20 cellular contexts compared by ENCODE assay signal in genomic region chr4:25662306-25662705, GRCh38. TPM values are rescaled to one million over a fixed set of nuclear protein-coding genes. Genes with fewer than 3 reads are reported as not detected.
DNase-seq lines count a peak whose midpoint lies in the region; ATAC-seq, FAIRE-seq and TF ChIP-seq lines count a peak whose summit lies in the region.
"Had no signal": no experiment of that assay in that cellular context is flagged by ENCODE, and none has a peak within 500 bp of the region (broad histone marks: within the 10 kb centered on the region; RNA-seq: fewer than 3 reads in every experiment).

No MANE protein-coding gene starts in this region.

- intact Hi-C loops in left lung (cut with DNase I): no loop called here

- no peak for TF ChIP-seq CTCF in bronchial epithelial cell (IDR thresholded peaks at IDR 0.05; ENCODE audit: insufficient read depth, low read length, severe bottlenecking)
- TF ChIP-seq CTCF in left lung (IDR thresholded peaks at IDR 0.05): no peak
- no peak for TF ChIP-seq CTCF in GM10266 (IDR thresholded peaks at IDR 0.05; ENCODE audit: control insufficient read depth, insufficient read depth, low read depth, missing control alignments)

- no peaks in the 10 kb centered on the region for H3K4me1 ChIP-seq in left lung

- H3K27ac ChIP-seq in left lung: peak overlapping the region; percentile 30 to 78

- H3K9me3 ChIP-seq in left lung: no peaks in the 10 kb centered on the region

- H3K27me3 ChIP-seq in bronchial epithelial cell (ENCODE audit: control insufficient read depth, insufficient read depth, low read length): peaks cover 2% of the 10 kb centered on the region
- peaks cover 0 to 7% of the 10 kb centered on the region in 2 donors for H3K27me3 ChIP-seq in left lung

- H3K36me3 ChIP-seq in bronchial epithelial cell (ENCODE audit: control insufficient read depth, insufficient read depth, low read length) (no peaks in the 10 kb centered on the region), left lung (peaks cover 0 to 7% of the 10 kb centered on the region in 2 donors)

- DNase-seq in bronchial epithelial cell (ENCODE audit: low read depth) (no peak), left lung (no peak), mesenteric fat pad (ENCODE audit: low spot score) (peak; percentile 69), GM10266 (ENCODE audit: extremely low spot score) (no peak)
- DNase-seq: C1 segment of cervical spinal cord; Calu3; CD4-positive, alpha-beta memory T cell; COR-L47; DMS53; DMS79 treated with DMSO at 0.1 percent for 48 hours; GF-D8; H7; HCEC 1CT had no signal

- H3K4me3 ChIP-seq in bronchial epithelial cell (ENCODE audit: low read depth, low read length) (no peak overlapping the region), left lung (no peak overlapping the region)

- ATAC-seq in left lung: no peak
- no peak for ATAC-seq in HG03095 (IDR thresholded peaks at IDR 0.05; ENCODE audit: unreplicated experiment)
- ATAC-seq in GM21619 (IDR thresholded peaks at IDR 0.05; ENCODE audit: unreplicated experiment): no peak

- FAIRE-seq in bronchial epithelial cell (lab: Jason Lieb, UNC): peak; percentile 36
- FAIRE-seq: GM12892, GM19239, H1 had no signal

RNA-seq across cellular contexts. Expression of gene SLC34A2, which starts 6.7 kb away (rescaled TPM):
- under 0.01 and 1.8 TPM in 2 replicates for total RNA-seq in bronchial epithelial cell
- 1,000 to 10,000 TPM; 2,023 to 3,249 TPM for total RNA-seq in left lung
- not detected for total RNA-seq in mesenteric fat pad
- total RNA-seq: A172; CD4-positive, alpha-beta memory T cell; Daoy had no signal

Comparison
In these comparisons a context has a peak if more than half of its experiments do, and no peak if none do; other contexts are left out.
1. RNA of gene SLC34A2, which starts 6.7 kb away (total RNA-seq): 2,023 to 3,249 TPM in left lung; not detected in mesenteric fat pad (single experiment) and under 0.01 to 1.8 TPM in bronchial epithelial cell; every median in the first group is over 100 times any median in the second.